Comparison of ENCODE assay signal across 23 cellular contexts in genomic region chr1:66489972-66490601, GRCh38. TPM values are rescaled to one million over a fixed set of nuclear protein-coding genes. Genes with fewer than 3 reads are reported as not detected.
DNase-seq lines count a peak whose midpoint lies in the region; ATAC-seq and TF ChIP-seq lines count a peak whose summit lies in the region.
"Had no signal": no experiment of that assay in that cellular context is flagged by ENCODE, and none has a peak within 500 bp of the region (broad histone marks: within the 10 kb centered on the region; RNA-seq: fewer than 3 reads in every experiment).

No MANE protein-coding gene starts in this region.

- no peaks in the 10 kb centered on the region for H3K27me3 ChIP-seq in IMR-90 (ENCODE audit: control insufficient read depth, insufficient read depth, low read length)
- no peaks in the 10 kb centered on the region for H3K27me3 ChIP-seq in neural cell (ENCODE audit: insufficient read depth, low read depth, low read length)
- no peaks in the 10 kb centered on the region for H3K27me3 ChIP-seq in PC-9 (ENCODE audit: insufficient read depth, low read depth)
- H3K27me3 ChIP-seq in mammary epithelial cell (ENCODE audit: insufficient read depth, low read length), result no peaks in the 10 kb centered on the region
- H3K27me3 ChIP-seq: hepatocyte, pancreas had no signal

- in situ Hi-C loops in IMR-90 (cut with MboI; ENCODE audit: low sequenced_read_pairs), result no loop called here
- in situ Hi-C loops in mammary epithelial cell (cut with MboI; ENCODE audit: low sequenced_read_pairs in 2 of 2), result no loop called here

- H2AFZ ChIP-seq in IMR-90 (replicated peaks; ENCODE audit: low read length, poor library complexity) (peak overlapping the region; percentile 76), neural cell (ENCODE audit: low read depth, low read length) (no peak overlapping the region), PC-9 (no peak overlapping the region), mammary epithelial cell (ENCODE audit: low read depth, low read length) (no peak overlapping the region)
- H2AFZ ChIP-seq: hepatocyte had no signal

- H3F3A ChIP-seq in neural cell (ENCODE audit: insufficient read depth, low read length, poor library complexity, severe bottlenecking), result no peaks in the 10 kb centered on the region
- H3F3A ChIP-seq in PC-9 (ENCODE audit: insufficient read depth, low read depth), result no peaks in the 10 kb centered on the region

- TF ChIP-seq POLR2A in IMR-90 (IDR thresholded peaks at IDR 0.05; ENCODE audit: low read depth, low read length), result no peak

- peak overlapping the region; percentile 9; the same call in 1 of the 2 replicates for H2AK5ac ChIP-seq in IMR-90 (ENCODE audit: low read depth, low read length)

- ATAC-seq in IMR-90 (ENCODE audit: low read depth), result peak; percentile 42; the same call in 1 of the 2 replicates
- no peak for ATAC-seq in GM18517 (IDR thresholded peaks at IDR 0.05; ENCODE audit: unreplicated experiment)
- ATAC-seq: K562; sciatic nerve; stimulated activated naive CD8-positive, alpha-beta T cell treated with anti-CD3 and anti-CD28 coated beads, Interleukin-15, amount 100 ng/mL, for 72 hours; T-cell had no signal

- H3K9ac ChIP-seq in IMR-90 (ENCODE audit: low read depth, low read length), result no peak overlapping the region
- no peak overlapping the region for H3K9ac ChIP-seq in neural cell (ENCODE audit: low read length)
- no peak overlapping the region for H3K9ac ChIP-seq in mammary epithelial cell (ENCODE audit: insufficient read depth, low read length)

- DNase-seq in AG10803 (ENCODE audit: low read depth), result peak; percentile 37
- peak; percentile 22 for DNase-seq in IMR-90
- peak; percentile 22 for DNase-seq in choroid plexus epithelial cell (ENCODE audit: low read depth)
- no peak for DNase-seq in NCI-H1092 (lab: John Stamatoyannopoulos, UW)
- no peak for DNase-seq in PC-9
- DNase-seq in mammary epithelial cell, result no peak
- DNase-seq: activated naive CD4-positive, alpha-beta T cell; anterior cingulate cortex; CD4-positive, alpha-beta T cell; endodermal cell; NCI-H1048; NCI-H2081; NCI-H446 treated with DMSO at 0.1 percent for 48 hours; pancreas; stimulated activated naive CD8-positive, alpha-beta T cell treated with anti-CD3 and anti-CD28 coated beads, Interleukin-15, amount 100 ng/mL, for 72 hours; T-cell had no signal

- peak overlapping the region; percentile 85; the same call in 1 of the 2 replicates for H3K14ac ChIP-seq in IMR-90 (replicated peaks; ENCODE audit: low read depth, low read length)

- no peak overlapping the region for H4K91ac ChIP-seq in IMR-90 (ENCODE audit: insufficient read depth, low read depth, low read length)

- no peaks in the 10 kb centered on the region for H3K36me3 ChIP-seq in IMR-90 (ENCODE audit: control insufficient read depth, insufficient read depth, low read length)
- no peaks in the 10 kb centered on the region for H3K36me3 ChIP-seq in neural cell (ENCODE audit: insufficient read depth, low read length)
- no peaks in the 10 kb centered on the region for H3K36me3 ChIP-seq in PC-9 (ENCODE audit: low read depth)
- no peaks in the 10 kb centered on the region for H3K36me3 ChIP-seq in mammary epithelial cell (ENCODE audit: insufficient read depth, low read length)
- H3K36me3 ChIP-seq: pancreas had no signal

- H3K4me3 ChIP-seq in AG10803 (ENCODE audit: low read length) (no peak overlapping the region), IMR-90 (ENCODE audit: insufficient read depth, low read depth, low read length) (no peak overlapping the region), choroid plexus epithelial cell (ENCODE audit: low read depth, low read length) (no peak overlapping the region), neural cell (ENCODE audit: low read length) (no peak overlapping the region), PC-9 (no peak overlapping the region), mammary epithelial cell (replicated peaks in 1 of 3; ENCODE audit: insufficient read depth in 1 of 3, low read depth in 2 of 3, low read length in 3 of 3) (no peak overlapping the region)
- H3K4me3 ChIP-seq: hepatocyte, K562, lung, pancreas had no signal

- H3K27ac ChIP-seq in IMR-90 (ENCODE audit: insufficient read depth, low read length) (peak overlapping the region; percentile 10; the same call in 1 of the 2 replicates), neural cell (ENCODE audit: low read length) (peak overlapping the region; percentile 5), PC-9 (no peak overlapping the region), mammary epithelial cell (ENCODE audit: insufficient read depth, low read depth, low read length) (no peak overlapping the region)
- H3K27ac ChIP-seq: hepatocyte, pancreas, RWPE1 had no signal

- H3K79me2 ChIP-seq in neural cell (replicated peaks; ENCODE audit: insufficient read depth, low read length), result no peaks in the 10 kb centered on the region
- H3K79me2 ChIP-seq in PC-9 (ENCODE audit: low read depth), result no peaks in the 10 kb centered on the region
- H3K79me2 ChIP-seq in mammary epithelial cell (ENCODE audit: insufficient read depth, low read length), result no peaks in the 10 kb centered on the region
- H3K79me2 ChIP-seq: hepatocyte had no signal

- peak overlapping the region; percentile 28 for H3K4ac ChIP-seq in IMR-90 (ENCODE audit: low read depth, low read length)

- H4K5ac ChIP-seq in IMR-90 (ENCODE audit: low read depth, low read length), result peak overlapping the region; percentile 49; the same call in 1 of the 2 replicates

- peak overlapping the region; percentile 64 for H2BK20ac ChIP-seq in IMR-90 (ENCODE audit: low read depth, low read length)

- intact Hi-C loops in IMR-90 (cut with micrococcal nuclease) (no loop called here), PC-9 (cut with micrococcal nuclease; ENCODE audit: unreplicated experiment) (no loop called here), mammary epithelial cell (cut with micrococcal nuclease) (no loop called here)

- 0 out of 2 replicates have a peak overlapping the region, but pooled peaks have one; percentile 8 for H3K56ac ChIP-seq in IMR-90 (ENCODE audit: extremely low read depth, insufficient read depth, low read length)

- H2BK15ac ChIP-seq in IMR-90 (ENCODE audit: low read depth, low read length), result peak overlapping the region; percentile 27; the same call in 2 of the 3 replicates

- TF ChIP-seq CTCF in AG10803 (conservative IDR thresholded peaks at IDR 0.05; ENCODE audit: low read length) (no peak), IMR-90 (conservative IDR thresholded peaks at IDR 0.05; ENCODE audit: low read depth, low read length) (no peak), choroid plexus epithelial cell (conservative IDR thresholded peaks at IDR 0.05; ENCODE audit: low read depth, low read length) (no peak), neural cell (IDR thresholded peaks at IDR 0.05; ENCODE audit: poor library complexity, severe bottlenecking) (no peak), PC-9 (conservative IDR thresholded peaks at IDR 0.05) (no peak), mammary epithelial cell (conservative IDR thresholded peaks at IDR 0.05 in 1 of 2, IDR thresholded peaks at IDR 0.05 in 1 of 2; ENCODE audit: extremely low read depth in 1 of 2, insufficient read depth in 1 of 2, low read depth in 1 of 2, low read length in 2 of 2) (no peak)

- H4K20me1 ChIP-seq in IMR-90 (ENCODE audit: insufficient read depth, low read length), result no peaks in the 10 kb centered on the region
- no peaks in the 10 kb centered on the region for H4K20me1 ChIP-seq in neural cell (ENCODE audit: insufficient read depth)
- no peaks in the 10 kb centered on the region for H4K20me1 ChIP-seq in PC-9 (ENCODE audit: insufficient read depth)
- no peaks in the 10 kb centered on the region for H4K20me1 ChIP-seq in mammary epithelial cell (ENCODE audit: insufficient read depth, low read length)

- 100% methylated on average over 1 of the region's 2 CpGs; no CpG with 5 or more reads in 1 of the 2 experiments for WGBS in IMR-90 (ENCODE audit: extremely low coverage in 2 of 2, insufficient read length in 1 of 2), 2 experiments
- WGBS in mammary epithelial cell (ENCODE audit: low coverage, missing lambda C conversion rate), result 43% methylated on average over 2 of the region's 2 CpGs

- POLR2A ChIA-PET in IMR-90 (lab: Charles Lee; ENCODE audit: unreplicated experiment), result no interaction called here
- POLR2A ChIA-PET in PC-9 (lab: Charles Lee; ENCODE audit: unreplicated experiment), result no interaction called here

- H3K9me2 ChIP-seq in neural cell (ENCODE audit: insufficient read depth, low read length) (no peaks in the 10 kb centered on the region), PC-9 (ENCODE audit: insufficient read depth) (no peaks in the 10 kb centered on the region)

- peak overlapping the region; percentile 2 to 28; a peak in 3 of 4 replicates for H4K8ac ChIP-seq in IMR-90 (ENCODE audit: low read depth in 2 of 2, low read length in 2 of 2)

- H3K23ac ChIP-seq in IMR-90 (ENCODE audit: low read depth, low read length), result no peak overlapping the region

- peak overlapping the region; percentile 68 for H2BK120ac ChIP-seq in IMR-90 (ENCODE audit: low read depth, low read length)

- H3K4me1 ChIP-seq in IMR-90 (ENCODE audit: control insufficient read depth, insufficient read depth, low read length), result peaks cover 13% of the 10 kb centered on the region; the same call in 1 of the 2 replicates
- no peaks in the 10 kb centered on the region for H3K4me1 ChIP-seq in PC-9 (replicated peaks; ENCODE audit: insufficient read depth)
- peaks cover 4% of the 10 kb centered on the region for H3K4me1 ChIP-seq in mammary epithelial cell (ENCODE audit: insufficient read depth, low read length)
- H3K4me1 ChIP-seq: pancreas had no signal

- H3K4me2 ChIP-seq in IMR-90 (ENCODE audit: low read depth, low read length) (peak overlapping the region; percentile 53; the same call in 1 of the 2 replicates), neural cell (ENCODE audit: low read length) (no peak overlapping the region), PC-9 (no peak overlapping the region), mammary epithelial cell (ENCODE audit: insufficient read depth, low read depth, low read length) (no peak overlapping the region)
- H3K4me2 ChIP-seq: hepatocyte had no signal

- H3K18ac ChIP-seq in IMR-90 (ENCODE audit: low read depth, low read length), result peak overlapping the region; percentile 34; the same call in 1 of the 2 replicates

- peak overlapping the region; percentile 8 for H2AK9ac ChIP-seq in IMR-90 (replicated peaks; ENCODE audit: low read depth, low read length, poor library complexity)

- peak overlapping the region; percentile 33 for H2BK5ac ChIP-seq in IMR-90 (ENCODE audit: low read depth, low read length, poor library complexity, severe bottlenecking)

- BruUV-seq in IMR-90 (replicated peaks; lab: Mats Ljungman, UMichigan) (no TSS peak), PC-9 (replicated peaks; lab: Mats Ljungman, UMichigan) (no TSS peak), mammary epithelial cell (replicated peaks; lab: Mats Ljungman, UMichigan) (no TSS peak)

- dilution Hi-C loops in IMR-90 (cut with HindIII; ENCODE audit: low sequenced_read_pairs, unreplicated experiment), result no loop called here
- dilution Hi-C loops in mammary epithelial cell (cut with HindIII; ENCODE audit: low sequenced_read_pairs), result no loop called here

- TF ChIP-seq EP300 in neural cell (conservative IDR thresholded peaks at IDR 0.05; ENCODE audit: poor library complexity, severe bottlenecking), result no peak

- peaks cover 10% of the 10 kb centered on the region for H3K9me1 ChIP-seq in IMR-90 (ENCODE audit: insufficient read depth, low read length)

- H3K9me3 ChIP-seq in IMR-90 (ENCODE audit: control insufficient read depth, insufficient read depth, low read length) (no peaks in the 10 kb centered on the region), neural cell (ENCODE audit: low read length) (no peaks in the 10 kb centered on the region), PC-9 (ENCODE audit: insufficient read depth, low read depth) (no peaks in the 10 kb centered on the region), mammary epithelial cell (replicated peaks; ENCODE audit: insufficient read depth, low read length) (no peaks in the 10 kb centered on the region)
- H3K9me3 ChIP-seq: pancreas had no signal

- H3K79me1 ChIP-seq in IMR-90 (ENCODE audit: low read depth in 1 of 2, low read length in 2 of 2), result 0 out of 4 replicates have a peak, but pooled peaks cover 0 to 4% of the 10 kb centered on the region in 2 experiments

- CTCF ChIA-PET in IMR-90 (lab: Yijun Ruan, JAX) (interaction anchor here (0.9 to 3.7 kb wide), 4 partner anchors 14 to 22 kb away, joined by 3 to 22 read pairs (median 4); no protein-coding TSS in a partner anchor), PC-9 (lab: Charles Lee) (no interaction called here), mammary epithelial cell (lab: Charles Lee; ENCODE audit: low non-redundant PET) (no interaction called here)

- TF ChIP-seq RAD21 in IMR-90 (IDR thresholded peaks at IDR 0.05; ENCODE audit: low read length), result no peak
- no peak for TF ChIP-seq RAD21 in neural cell (conservative IDR thresholded peaks at IDR 0.05)

RNA-seq across cellular contexts. Expression of gene SGIP1, which starts 43.9 kb away (rescaled TPM):
- total RNA-seq in IMR-90 (2012; rRNA removed) (27.1 and 43.6 TPM in 2 replicates), PC-9 (2021) (not detected in 2 replicates), mammary epithelial cell (not detected)
- polyA plus RNA-seq in IMR-90 (2012; rRNA removed) (40.7 and 42.7 TPM in 2 replicates), neural cell (50.4 and 50.5 TPM in 2 replicates), mammary epithelial cell (0.17 TPM)
- 8.9 and 10.9 TPM in 2 replicates for polyA plus RNA-seq in IMR-90 (2012; cell fraction: cytosol; rRNA removed)
- 69.0 and 361 TPM in 2 replicates for polyA plus RNA-seq in IMR-90 (2012; cell fraction: nucleus; rRNA removed; ENCODE audit: low replicate concordance)
- polyA minus RNA-seq in neural cell (121 and 134 TPM in 2 replicates), mammary epithelial cell (not detected)
- total RNA-seq: T-cell had no signal

Comparison
In these comparisons a context has a peak if more than half of its experiments do, and no peak if none do; other contexts are left out.
1. DNase-seq: peak in AG10803 (single experiment), IMR-90 (single experiment) and choroid plexus epithelial cell (single experiment); none in NCI-H1092 (single experiment), PC-9 (0 of 2) and mammary epithelial cell (single experiment).
2. H3K27ac ChIP-seq: peak in IMR-90 (single experiment) and neural cell (single experiment); none in PC-9 (single experiment) and mammary epithelial cell (single experiment).
3. RNA of gene SGIP1, which starts 43.9 kb away (total RNA-seq): 27.1 to 43.6 TPM in IMR-90; not detected in mammary epithelial cell and not detected in PC-9; every median in the first group is over 10 times any median in the second.